Comparison of ENCODE assay signal across 1 cellular context in genomic region chr3:71050521-71051258, GRCh38.
TF ChIP-seq lines count a peak whose summit lies in the region.

No MANE protein-coding gene starts in this region.

TF ChIP-seq in K562, 482 proteins besides CTCF, POLR2A, EP300 and RAD21:
- TF ChIP-seq MED1 (CRISPR knock-in tag; IDR thresholded peaks at IDR 0.05; ENCODE audit: borderline replicate concordance) (no peak), MAFK (IDR thresholded peaks at IDR 0.05; ENCODE audit: low read length) (no peak), HMGN3 (IDR thresholded peaks at IDR 0.05; ENCODE audit: borderline replicate concordance, extremely low read depth, insufficient read length, low read depth, low read length) (no peak), MTA3 (IDR thresholded peaks at IDR 0.05; ENCODE audit: borderline replicate concordance) (no peak), PBX2 (CRISPR knock-in tag; IDR thresholded peaks at IDR 0.05; ENCODE audit: low read depth) (peak; percentile 47), PBX2 (tag; conservative IDR thresholded peaks at IDR 0.05; ENCODE audit: low read depth) (peak; percentile 93), SIN3B (IDR thresholded peaks at IDR 0.05; ENCODE audit: low read depth) (no peak), RERE (CRISPR knock-in tag; IDR thresholded peaks at IDR 0.05; ENCODE audit: borderline replicate concordance) (no peak), MEIS2 (IDR thresholded peaks at IDR 0.05; ENCODE audit: partially characterized antibody) (peak; percentile 99), CTCFL (IDR thresholded peaks at IDR 0.05; ENCODE audit: borderline replicate concordance, insufficient read depth, low read depth, low read length, poor library complexity, severe bottlenecking) (no peak), TSC22D4 (tag; IDR thresholded peaks at IDR 0.05) (no peak), IRF1 (CRISPR knock-in tag; IDR thresholded peaks at IDR 0.05; ENCODE audit: borderline replicate concordance) (no peak), DPF2 (IDR thresholded peaks at IDR 0.05) (0 out of 2 replicates have a peak, but pooled peaks have one; percentile 23), HNRNPUL1 (IDR thresholded peaks at IDR 0.05; ENCODE audit: low read length) (no peak), ARID3B (CRISPR knock-in tag; IDR thresholded peaks at IDR 0.05; ENCODE audit: borderline replicate concordance) (no peak), JUND (IDR thresholded peaks at IDR 0.05; ENCODE audit: borderline replicate concordance, low read depth, low read length) (no peak), JUND (tag; IDR thresholded peaks at IDR 0.05; ENCODE audit: borderline replicate concordance, low read depth, low read length) (peak; percentile 30; the same call in 1 of the 3 replicates), ARHGAP35 (IDR thresholded peaks at IDR 0.05; ENCODE audit: partially characterized antibody) (peak; percentile 86), ZBTB17 (CRISPR knock-in tag; IDR thresholded peaks at IDR 0.05) (no peak), KDM4B (IDR thresholded peaks at IDR 0.05; ENCODE audit: borderline replicate concordance in 2 of 2, low read depth in 1 of 2) (no peak), RFX5 (IDR thresholded peaks at IDR 0.05; ENCODE audit: low read depth, low read length) (no peak), ATF3 (IDR thresholded peaks at IDR 0.05) (0 out of 2 replicates have a peak, but pooled peaks have one; percentile 11), ATF3 (CRISPR knock-in tag; conservative IDR thresholded peaks at IDR 0.05) (no peak), ATF1 (CRISPR knock-in tag; IDR thresholded peaks at IDR 0.05) (no peak), ATF1 (tag; IDR thresholded peaks at IDR 0.05) (no peak), FOSL1 (tag; conservative IDR thresholded peaks at IDR 0.05) (peak; percentile 47), ESRRA (IDR thresholded peaks at IDR 0.05; ENCODE audit: borderline replicate concordance, low read depth) (peak; percentile 25; the same call in 1 of the 2 replicates), ZC3H11A (IDR thresholded peaks at IDR 0.05; ENCODE audit: low read depth, low read length) (no peak), C11orf30 (IDR thresholded peaks at IDR 0.05; ENCODE audit: low read depth) (peak; percentile 26; the same call in 1 of the 2 replicates), LEF1 (IDR thresholded peaks at IDR 0.05) (peak; percentile 72; the same call in 1 of the 2 replicates), SIX5 (IDR thresholded peaks at IDR 0.05; ENCODE audit: borderline replicate concordance in 1 of 2, insufficient read depth in 1 of 2, low read depth in 1 of 2, low read length in 2 of 2) (no peak), FOXK2 (conservative IDR thresholded peaks at IDR 0.05 in 1 of 2, IDR thresholded peaks at IDR 0.05 in 1 of 2; ENCODE audit: low read depth in 2 of 2) (peak in 1 of 2 experiments; percentile 29; a peak in 1 of 4 replicates), SUPT5H (IDR thresholded peaks at IDR 0.05) (no peak)
- TF ChIP-seq, protein P1, sequence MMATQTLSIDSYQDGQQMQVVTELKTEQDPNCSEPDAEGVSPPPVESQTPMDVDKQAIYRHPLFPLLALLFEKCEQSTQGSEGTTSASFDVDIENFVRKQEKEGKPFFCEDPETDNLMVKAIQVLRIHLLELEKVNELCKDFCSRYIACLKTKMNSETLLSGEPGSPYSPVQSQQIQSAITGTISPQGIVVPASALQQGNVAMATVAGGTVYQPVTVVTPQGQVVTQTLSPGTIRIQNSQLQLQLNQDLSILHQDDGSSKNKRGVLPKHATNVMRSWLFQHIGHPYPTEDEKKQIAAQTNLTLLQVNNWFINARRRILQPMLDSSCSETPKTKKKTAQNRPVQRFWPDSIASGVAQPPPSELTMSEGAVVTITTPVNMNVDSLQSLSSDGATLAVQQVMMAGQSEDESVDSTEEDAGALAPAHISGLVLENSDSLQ (IDR thresholded peaks at IDR 0.05): peak; percentile 96
